ENCODE assay signal across 2 cellular contexts in the genomic region with DNA sequence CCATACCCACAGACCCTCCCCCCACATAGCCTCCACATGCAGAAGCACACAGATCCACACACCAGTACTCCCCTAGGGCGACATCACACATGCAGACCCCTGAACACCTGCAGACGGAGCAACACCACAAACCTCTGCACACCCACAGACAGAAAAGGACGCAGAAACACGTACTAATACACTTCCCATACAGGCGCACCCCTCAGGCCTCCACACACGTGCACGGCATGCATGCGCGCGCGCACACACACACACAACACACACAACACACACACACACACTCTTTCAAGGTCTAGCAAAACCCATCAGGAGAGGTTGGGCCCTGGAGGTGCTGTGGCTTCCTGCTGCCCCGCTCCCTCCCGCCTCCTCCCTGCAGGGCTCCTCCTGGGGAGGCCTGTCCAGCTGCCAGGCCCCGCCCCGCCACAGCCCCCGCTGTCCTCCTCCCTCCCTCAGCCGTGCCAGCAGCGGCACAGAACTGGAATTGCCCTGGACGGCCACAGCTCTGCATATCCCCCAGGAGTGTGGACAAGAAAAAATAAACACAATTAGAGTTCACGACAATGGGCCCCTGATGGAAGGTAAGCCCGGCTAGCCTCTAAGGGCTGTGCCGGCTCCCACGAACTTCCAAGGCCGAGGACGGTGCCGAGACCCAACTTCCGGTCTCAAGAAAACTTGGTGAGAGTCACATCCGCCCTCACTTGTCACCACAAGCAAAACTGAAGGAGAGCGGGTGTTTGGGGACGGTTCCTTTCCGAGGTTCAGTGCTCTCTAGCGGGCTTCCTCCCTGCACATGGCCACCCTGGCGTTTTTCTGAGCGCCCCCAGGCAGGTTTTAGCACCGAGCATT.
TF ChIP-seq lines count a peak whose summit lies in the region.

No MANE protein-coding gene starts in this region.

TF ChIP-seq in HEK293, 187 proteins besides CTCF, POLR2A, EP300 and RAD21 (continued from another document):
- TF ChIP-seq, protein P1, sequence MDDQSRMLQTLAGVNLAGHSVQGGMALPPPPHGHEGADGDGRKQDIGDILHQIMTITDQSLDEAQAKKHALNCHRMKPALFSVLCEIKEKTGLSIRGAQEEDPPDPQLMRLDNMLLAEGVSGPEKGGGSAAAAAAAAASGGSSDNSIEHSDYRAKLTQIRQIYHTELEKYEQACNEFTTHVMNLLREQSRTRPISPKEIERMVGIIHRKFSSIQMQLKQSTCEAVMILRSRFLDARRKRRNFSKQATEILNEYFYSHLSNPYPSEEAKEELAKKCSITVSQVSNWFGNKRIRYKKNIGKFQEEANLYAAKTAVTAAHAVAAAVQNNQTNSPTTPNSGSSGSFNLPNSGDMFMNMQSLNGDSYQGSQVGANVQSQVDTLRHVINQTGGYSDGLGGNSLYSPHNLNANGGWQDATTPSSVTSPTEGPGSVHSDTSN (CRISPR knock-in tag; IDR thresholded peaks at IDR 0.05) = 0 out of 2 replicates have a peak, but pooled peaks have one; percentile 9
- TF ChIP-seq ZNF155 (tag by site-specific recombination; IDR thresholded peaks at IDR 0.05) (no peak), ZFP37 (tag by site-specific recombination; IDR thresholded peaks at IDR 0.05) (no peak; the same call in 1 of the 2 replicates), ZNF324 (tag by site-specific recombination; IDR thresholded peaks at IDR 0.05) (0 out of 2 replicates have a peak, but pooled peaks have one; percentile 15)

TF ChIP-seq in K562, 482 proteins besides CTCF, POLR2A, EP300 and RAD21 (continued from another document and continues in another):
- TF ChIP-seq, protein P2, sequence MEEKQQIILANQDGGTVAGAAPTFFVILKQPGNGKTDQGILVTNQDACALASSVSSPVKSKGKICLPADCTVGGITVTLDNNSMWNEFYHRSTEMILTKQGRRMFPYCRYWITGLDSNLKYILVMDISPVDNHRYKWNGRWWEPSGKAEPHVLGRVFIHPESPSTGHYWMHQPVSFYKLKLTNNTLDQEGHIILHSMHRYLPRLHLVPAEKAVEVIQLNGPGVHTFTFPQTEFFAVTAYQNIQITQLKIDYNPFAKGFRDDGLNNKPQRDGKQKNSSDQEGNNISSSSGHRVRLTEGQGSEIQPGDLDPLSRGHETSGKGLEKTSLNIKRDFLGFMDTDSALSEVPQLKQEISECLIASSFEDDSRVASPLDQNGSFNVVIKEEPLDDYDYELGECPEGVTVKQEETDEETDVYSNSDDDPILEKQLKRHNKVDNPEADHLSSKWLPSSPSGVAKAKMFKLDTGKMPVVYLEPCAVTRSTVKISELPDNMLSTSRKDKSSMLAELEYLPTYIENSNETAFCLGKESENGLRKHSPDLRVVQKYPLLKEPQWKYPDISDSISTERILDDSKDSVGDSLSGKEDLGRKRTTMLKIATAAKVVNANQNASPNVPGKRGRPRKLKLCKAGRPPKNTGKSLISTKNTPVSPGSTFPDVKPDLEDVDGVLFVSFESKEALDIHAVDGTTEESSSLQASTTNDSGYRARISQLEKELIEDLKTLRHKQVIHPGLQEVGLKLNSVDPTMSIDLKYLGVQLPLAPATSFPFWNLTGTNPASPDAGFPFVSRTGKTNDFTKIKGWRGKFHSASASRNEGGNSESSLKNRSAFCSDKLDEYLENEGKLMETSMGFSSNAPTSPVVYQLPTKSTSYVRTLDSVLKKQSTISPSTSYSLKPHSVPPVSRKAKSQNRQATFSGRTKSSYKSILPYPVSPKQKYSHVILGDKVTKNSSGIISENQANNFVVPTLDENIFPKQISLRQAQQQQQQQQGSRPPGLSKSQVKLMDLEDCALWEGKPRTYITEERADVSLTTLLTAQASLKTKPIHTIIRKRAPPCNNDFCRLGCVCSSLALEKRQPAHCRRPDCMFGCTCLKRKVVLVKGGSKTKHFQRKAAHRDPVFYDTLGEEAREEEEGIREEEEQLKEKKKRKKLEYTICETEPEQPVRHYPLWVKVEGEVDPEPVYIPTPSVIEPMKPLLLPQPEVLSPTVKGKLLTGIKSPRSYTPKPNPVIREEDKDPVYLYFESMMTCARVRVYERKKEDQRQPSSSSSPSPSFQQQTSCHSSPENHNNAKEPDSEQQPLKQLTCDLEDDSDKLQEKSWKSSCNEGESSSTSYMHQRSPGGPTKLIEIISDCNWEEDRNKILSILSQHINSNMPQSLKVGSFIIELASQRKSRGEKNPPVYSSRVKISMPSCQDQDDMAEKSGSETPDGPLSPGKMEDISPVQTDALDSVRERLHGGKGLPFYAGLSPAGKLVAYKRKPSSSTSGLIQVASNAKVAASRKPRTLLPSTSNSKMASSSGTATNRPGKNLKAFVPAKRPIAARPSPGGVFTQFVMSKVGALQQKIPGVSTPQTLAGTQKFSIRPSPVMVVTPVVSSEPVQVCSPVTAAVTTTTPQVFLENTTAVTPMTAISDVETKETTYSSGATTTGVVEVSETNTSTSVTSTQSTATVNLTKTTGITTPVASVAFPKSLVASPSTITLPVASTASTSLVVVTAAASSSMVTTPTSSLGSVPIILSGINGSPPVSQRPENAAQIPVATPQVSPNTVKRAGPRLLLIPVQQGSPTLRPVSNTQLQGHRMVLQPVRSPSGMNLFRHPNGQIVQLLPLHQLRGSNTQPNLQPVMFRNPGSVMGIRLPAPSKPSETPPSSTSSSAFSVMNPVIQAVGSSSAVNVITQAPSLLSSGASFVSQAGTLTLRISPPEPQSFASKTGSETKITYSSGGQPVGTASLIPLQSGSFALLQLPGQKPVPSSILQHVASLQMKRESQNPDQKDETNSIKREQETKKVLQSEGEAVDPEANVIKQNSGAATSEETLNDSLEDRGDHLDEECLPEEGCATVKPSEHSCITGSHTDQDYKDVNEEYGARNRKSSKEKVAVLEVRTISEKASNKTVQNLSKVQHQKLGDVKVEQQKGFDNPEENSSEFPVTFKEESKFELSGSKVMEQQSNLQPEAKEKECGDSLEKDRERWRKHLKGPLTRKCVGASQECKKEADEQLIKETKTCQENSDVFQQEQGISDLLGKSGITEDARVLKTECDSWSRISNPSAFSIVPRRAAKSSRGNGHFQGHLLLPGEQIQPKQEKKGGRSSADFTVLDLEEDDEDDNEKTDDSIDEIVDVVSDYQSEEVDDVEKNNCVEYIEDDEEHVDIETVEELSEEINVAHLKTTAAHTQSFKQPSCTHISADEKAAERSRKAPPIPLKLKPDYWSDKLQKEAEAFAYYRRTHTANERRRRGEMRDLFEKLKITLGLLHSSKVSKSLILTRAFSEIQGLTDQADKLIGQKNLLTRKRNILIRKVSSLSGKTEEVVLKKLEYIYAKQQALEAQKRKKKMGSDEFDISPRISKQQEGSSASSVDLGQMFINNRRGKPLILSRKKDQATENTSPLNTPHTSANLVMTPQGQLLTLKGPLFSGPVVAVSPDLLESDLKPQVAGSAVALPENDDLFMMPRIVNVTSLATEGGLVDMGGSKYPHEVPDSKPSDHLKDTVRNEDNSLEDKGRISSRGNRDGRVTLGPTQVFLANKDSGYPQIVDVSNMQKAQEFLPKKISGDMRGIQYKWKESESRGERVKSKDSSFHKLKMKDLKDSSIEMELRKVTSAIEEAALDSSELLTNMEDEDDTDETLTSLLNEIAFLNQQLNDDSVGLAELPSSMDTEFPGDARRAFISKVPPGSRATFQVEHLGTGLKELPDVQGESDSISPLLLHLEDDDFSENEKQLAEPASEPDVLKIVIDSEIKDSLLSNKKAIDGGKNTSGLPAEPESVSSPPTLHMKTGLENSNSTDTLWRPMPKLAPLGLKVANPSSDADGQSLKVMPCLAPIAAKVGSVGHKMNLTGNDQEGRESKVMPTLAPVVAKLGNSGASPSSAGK (IDR thresholded peaks at IDR 0.05) = no peak
- TF ChIP-seq, protein P3, sequence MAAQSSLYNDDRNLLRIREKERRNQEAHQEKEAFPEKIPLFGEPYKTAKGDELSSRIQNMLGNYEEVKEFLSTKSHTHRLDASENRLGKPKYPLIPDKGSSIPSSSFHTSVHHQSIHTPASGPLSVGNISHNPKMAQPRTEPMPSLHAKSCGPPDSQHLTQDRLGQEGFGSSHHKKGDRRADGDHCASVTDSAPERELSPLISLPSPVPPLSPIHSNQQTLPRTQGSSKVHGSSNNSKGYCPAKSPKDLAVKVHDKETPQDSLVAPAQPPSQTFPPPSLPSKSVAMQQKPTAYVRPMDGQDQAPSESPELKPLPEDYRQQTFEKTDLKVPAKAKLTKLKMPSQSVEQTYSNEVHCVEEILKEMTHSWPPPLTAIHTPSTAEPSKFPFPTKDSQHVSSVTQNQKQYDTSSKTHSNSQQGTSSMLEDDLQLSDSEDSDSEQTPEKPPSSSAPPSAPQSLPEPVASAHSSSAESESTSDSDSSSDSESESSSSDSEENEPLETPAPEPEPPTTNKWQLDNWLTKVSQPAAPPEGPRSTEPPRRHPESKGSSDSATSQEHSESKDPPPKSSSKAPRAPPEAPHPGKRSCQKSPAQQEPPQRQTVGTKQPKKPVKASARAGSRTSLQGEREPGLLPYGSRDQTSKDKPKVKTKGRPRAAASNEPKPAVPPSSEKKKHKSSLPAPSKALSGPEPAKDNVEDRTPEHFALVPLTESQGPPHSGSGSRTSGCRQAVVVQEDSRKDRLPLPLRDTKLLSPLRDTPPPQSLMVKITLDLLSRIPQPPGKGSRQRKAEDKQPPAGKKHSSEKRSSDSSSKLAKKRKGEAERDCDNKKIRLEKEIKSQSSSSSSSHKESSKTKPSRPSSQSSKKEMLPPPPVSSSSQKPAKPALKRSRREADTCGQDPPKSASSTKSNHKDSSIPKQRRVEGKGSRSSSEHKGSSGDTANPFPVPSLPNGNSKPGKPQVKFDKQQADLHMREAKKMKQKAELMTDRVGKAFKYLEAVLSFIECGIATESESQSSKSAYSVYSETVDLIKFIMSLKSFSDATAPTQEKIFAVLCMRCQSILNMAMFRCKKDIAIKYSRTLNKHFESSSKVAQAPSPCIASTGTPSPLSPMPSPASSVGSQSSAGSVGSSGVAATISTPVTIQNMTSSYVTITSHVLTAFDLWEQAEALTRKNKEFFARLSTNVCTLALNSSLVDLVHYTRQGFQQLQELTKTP (IDR thresholded peaks at IDR 0.05; ENCODE audit: low read depth in 1 of 2, partially characterized antibody in 2 of 2) = no peak
- TF ChIP-seq ZNF253 (CRISPR knock-in tag; conservative IDR thresholded peaks at IDR 0.05) (no peak), ZNF3 (CRISPR knock-in tag; IDR thresholded peaks at IDR 0.05) (no peak), SAP30 (IDR thresholded peaks at IDR 0.05; ENCODE audit: borderline replicate concordance, insufficient read depth, low read depth, low read length, poor library complexity, severe bottlenecking) (no peak), NFXL1 (CRISPR knock-in tag; IDR thresholded peaks at IDR 0.05) (no peak), ZNF696 (CRISPR knock-in tag; conservative IDR thresholded peaks at IDR 0.05) (no peak), HOXB6 (CRISPR knock-in tag; IDR thresholded peaks at IDR 0.05; ENCODE audit: borderline replicate concordance) (no peak), ZFPM2 (CRISPR knock-in tag; IDR thresholded peaks at IDR 0.05) (no peak), BHLHE40 (IDR thresholded peaks at IDR 0.05; ENCODE audit: low read length) (peak; percentile 45; the same call in 1 of the 2 replicates), HDGF (IDR thresholded peaks at IDR 0.05) (peak; percentile 72; the same call in 1 of the 2 replicates), CBX1 (IDR thresholded peaks at IDR 0.05; ENCODE audit: low read depth) (peak; percentile 53; the same call in 1 of the 2 replicates), CBX5 (IDR thresholded peaks at IDR 0.05; ENCODE audit: borderline replicate concordance, low read depth) (no peak), CAMTA2 (CRISPR knock-in tag; conservative IDR thresholded peaks at IDR 0.05) (no peak), ZFP1 (CRISPR knock-in tag; IDR thresholded peaks at IDR 0.05) (no peak)
- TF ChIP-seq, protein P4, sequence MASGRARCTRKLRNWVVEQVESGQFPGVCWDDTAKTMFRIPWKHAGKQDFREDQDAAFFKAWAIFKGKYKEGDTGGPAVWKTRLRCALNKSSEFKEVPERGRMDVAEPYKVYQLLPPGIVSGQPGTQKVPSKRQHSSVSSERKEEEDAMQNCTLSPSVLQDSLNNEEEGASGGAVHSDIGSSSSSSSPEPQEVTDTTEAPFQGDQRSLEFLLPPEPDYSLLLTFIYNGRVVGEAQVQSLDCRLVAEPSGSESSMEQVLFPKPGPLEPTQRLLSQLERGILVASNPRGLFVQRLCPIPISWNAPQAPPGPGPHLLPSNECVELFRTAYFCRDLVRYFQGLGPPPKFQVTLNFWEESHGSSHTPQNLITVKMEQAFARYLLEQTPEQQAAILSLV (tag; IDR thresholded peaks at IDR 0.05) = no peak
- TF ChIP-seq, protein P5, sequence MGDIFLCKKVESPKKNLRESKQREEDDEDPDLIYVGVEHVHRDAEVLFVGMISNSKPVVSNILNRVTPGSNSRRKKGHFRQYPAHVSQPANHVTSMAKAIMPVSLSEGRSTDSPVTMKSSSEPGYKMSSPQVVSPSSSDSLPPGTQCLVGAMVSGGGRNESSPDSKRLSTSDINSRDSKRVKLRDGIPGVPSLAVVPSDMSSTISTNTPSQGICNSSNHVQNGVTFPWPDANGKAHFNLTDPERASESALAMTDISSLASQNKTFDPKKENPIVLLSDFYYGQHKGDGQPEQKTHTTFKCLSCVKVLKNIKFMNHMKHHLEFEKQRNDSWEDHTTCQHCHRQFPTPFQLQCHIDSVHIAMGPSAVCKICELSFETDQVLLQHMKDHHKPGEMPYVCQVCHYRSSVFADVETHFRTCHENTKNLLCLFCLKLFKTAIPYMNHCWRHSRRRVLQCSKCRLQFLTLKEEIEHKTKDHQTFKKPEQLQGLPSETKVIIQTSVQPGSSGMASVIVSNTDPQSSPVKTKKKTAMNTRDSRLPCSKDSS (IDR thresholded peaks at IDR 0.05; ENCODE audit: low read depth, partially characterized antibody) = no peak
- TF ChIP-seq, protein P6, sequence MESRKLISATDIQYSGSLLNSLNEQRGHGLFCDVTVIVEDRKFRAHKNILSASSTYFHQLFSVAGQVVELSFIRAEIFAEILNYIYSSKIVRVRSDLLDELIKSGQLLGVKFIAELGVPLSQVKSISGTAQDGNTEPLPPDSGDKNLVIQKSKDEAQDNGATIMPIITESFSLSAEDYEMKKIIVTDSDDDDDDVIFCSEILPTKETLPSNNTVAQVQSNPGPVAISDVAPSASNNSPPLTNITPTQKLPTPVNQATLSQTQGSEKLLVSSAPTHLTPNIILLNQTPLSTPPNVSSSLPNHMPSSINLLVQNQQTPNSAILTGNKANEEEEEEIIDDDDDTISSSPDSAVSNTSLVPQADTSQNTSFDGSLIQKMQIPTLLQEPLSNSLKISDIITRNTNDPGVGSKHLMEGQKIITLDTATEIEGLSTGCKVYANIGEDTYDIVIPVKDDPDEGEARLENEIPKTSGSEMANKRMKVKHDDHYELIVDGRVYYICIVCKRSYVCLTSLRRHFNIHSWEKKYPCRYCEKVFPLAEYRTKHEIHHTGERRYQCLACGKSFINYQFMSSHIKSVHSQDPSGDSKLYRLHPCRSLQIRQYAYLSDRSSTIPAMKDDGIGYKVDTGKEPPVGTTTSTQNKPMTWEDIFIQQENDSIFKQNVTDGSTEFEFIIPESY (CRISPR knock-in tag; IDR thresholded peaks at IDR 0.05) = no peak
- TF ChIP-seq, protein P7, sequence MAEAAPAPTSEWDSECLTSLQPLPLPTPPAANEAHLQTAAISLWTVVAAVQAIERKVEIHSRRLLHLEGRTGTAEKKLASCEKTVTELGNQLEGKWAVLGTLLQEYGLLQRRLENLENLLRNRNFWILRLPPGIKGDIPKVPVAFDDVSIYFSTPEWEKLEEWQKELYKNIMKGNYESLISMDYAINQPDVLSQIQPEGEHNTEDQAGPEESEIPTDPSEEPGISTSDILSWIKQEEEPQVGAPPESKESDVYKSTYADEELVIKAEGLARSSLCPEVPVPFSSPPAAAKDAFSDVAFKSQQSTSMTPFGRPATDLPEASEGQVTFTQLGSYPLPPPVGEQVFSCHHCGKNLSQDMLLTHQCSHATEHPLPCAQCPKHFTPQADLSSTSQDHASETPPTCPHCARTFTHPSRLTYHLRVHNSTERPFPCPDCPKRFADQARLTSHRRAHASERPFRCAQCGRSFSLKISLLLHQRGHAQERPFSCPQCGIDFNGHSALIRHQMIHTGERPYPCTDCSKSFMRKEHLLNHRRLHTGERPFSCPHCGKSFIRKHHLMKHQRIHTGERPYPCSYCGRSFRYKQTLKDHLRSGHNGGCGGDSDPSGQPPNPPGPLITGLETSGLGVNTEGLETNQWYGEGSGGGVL (CRISPR knock-in tag; IDR thresholded peaks at IDR 0.05) = no peak
